Comparison of ENCODE assay signal across 22 cellular contexts in the genomic region with DNA sequence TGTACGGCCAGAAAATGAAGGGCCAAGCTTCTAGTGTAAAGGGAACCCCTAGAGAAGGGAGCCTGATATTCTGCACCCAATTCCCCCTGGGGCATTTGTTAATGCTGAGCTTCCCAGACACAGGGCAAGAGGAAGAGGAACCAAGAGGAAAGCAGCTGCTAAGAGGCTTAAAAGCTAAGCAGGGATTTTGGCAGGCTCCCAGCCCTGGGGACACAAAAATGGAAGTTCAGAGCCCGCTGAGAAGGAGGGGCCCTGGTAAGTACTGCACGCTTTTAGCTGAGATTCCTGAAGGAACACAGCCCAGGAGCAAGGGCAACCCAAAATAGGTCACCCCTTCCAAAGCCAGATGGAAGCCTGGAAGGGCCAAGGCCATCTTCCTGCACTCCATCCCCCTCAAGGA.
DNase-seq lines count a peak whose midpoint lies in the region; ATAC-seq and TF ChIP-seq lines count a peak whose summit lies in the region.
"Had no signal": no experiment of that assay in that cellular context is flagged by ENCODE, and none has a peak within 500 bp of the region (broad histone marks: within the 10 kb centered on the region; RNA-seq: fewer than 3 reads in every experiment).

No MANE protein-coding gene starts in this region.

- WGBS in heart right ventricle, 2 donors, result 33 to 47% methylated on average over 3 of the region's 3 CpGs
- WGBS in psoas muscle, 3 donors, result 12 to 18% (median 17%) methylated on average over 3 of the region's 3 CpGs

- POLR2A ChIA-PET in activated CD4-positive, alpha-beta memory T cell treated with anti-CD3 and anti-CD28 coated beads for 36 hours (lab: Charles Lee), result no interaction called here

- intact Hi-C loops in heart right ventricle (cut with DNase I) (no loop called here), psoas muscle (cut with DNase I) (no loop called here)
- intact Hi-C loops in activated CD4-positive, alpha-beta memory T cell treated with anti-CD3 and anti-CD28 coated beads for 36 hours (cut with micrococcal nuclease), result no loop called here

- peak; percentile 53 to 85 (median 72) for ATAC-seq in heart right ventricle
- no peak for ATAC-seq in psoas muscle
- no peak for ATAC-seq in GM18861 (IDR thresholded peaks at IDR 0.05; ENCODE audit: unreplicated experiment)
- ATAC-seq: naive thymus-derived CD4-positive, alpha-beta T cell had no signal

- H3K27me3 ChIP-seq in heart right ventricle (no peaks in the 10 kb centered on the region), psoas muscle (ENCODE audit: insufficient read depth in 3 of 3, low read length in 2 of 3) (peaks cover 0 to 4% (median 0%) of the 10 kb centered on the region in 3 donors)
- H3K27me3 ChIP-seq: upper lobe of left lung had no signal

- H3K36me3 ChIP-seq in heart right ventricle, result no peaks in the 10 kb centered on the region
- H3K36me3 ChIP-seq in psoas muscle (ENCODE audit: insufficient read depth in 1 of 2, low read depth in 1 of 2), result no peaks in the 10 kb centered on the region
- H3K36me3 ChIP-seq: upper lobe of left lung had no signal

- no peak overlapping the region for H3K27ac Mint-ChIP-seq in activated CD4-positive, alpha-beta memory T cell treated with anti-CD3 and anti-CD28 coated beads for 36 hours
- H3K27ac Mint-ChIP-seq: activated naive CD8-positive, alpha-beta T cell; activated T-helper 2 cell treated with anti-CD3 and anti-CD28 coated beads, Interferon-gamma antibody, Interleukin-2, Interleukin-4, amounts not matched to agents 10 μg/mL and 5 μg/mL and 100 μg/mL, durations not matched to agents 14 hours and 24 hours and 36 hours; IgD-negative memory B cell; naive thymus-derived CD4-positive, alpha-beta T cell had no signal

- DNase-seq in D341Med (ENCODE audit: low spot score), result peak; percentile 78
- peak; percentile 32 for DNase-seq in RPMI8226
- peak; percentile 63 to 68 for DNase-seq in heart right ventricle
- DNase-seq in psoas muscle, result peak; percentile 46 to 71
- DNase-seq in cortex of kidney (lab: John Stamatoyannopoulos, UW), result no peak
- no peak for DNase-seq in UCSD-AML1 (lab: John Stamatoyannopoulos, UW; ENCODE audit: unreplicated experiment)
- no peak for DNase-seq in activated CD4-positive, alpha-beta memory T cell treated with anti-CD3 and anti-CD28 coated beads for 36 hours
- DNase-seq: ACHN; activated CD4-positive, alpha-beta T cell treated with anti-CD3 and anti-CD28 coated beads for 48 hours; cerebellar nuclear complex; DMS 273 treated with DMSO at 0.1 percent for 48 hours; effector CD4-positive, alpha-beta T cell; foreskin melanocyte; HCEC 1CT; naive thymus-derived CD4-positive, alpha-beta T cell; NCI-H1105 treated with DMSO at 0.1 percent for 48 hours; NCI-H2029 treated with DMSO at 0.1 percent for 48 hours; upper lobe of left lung had no signal

- H3K4me3 ChIP-seq in heart right ventricle (no peak overlapping the region), psoas muscle (no peak overlapping the region)
- H3K4me3 ChIP-seq: upper lobe of left lung had no signal

- H3K9me3 ChIP-seq in heart right ventricle (peaks cover 0 to 37% (median 8%) of the 10 kb centered on the region in 11 donors), psoas muscle (peaks cover 21% of the 10 kb centered on the region)

- H3K36me3 Mint-ChIP-seq in activated CD4-positive, alpha-beta memory T cell treated with anti-CD3 and anti-CD28 coated beads for 36 hours, result peaks cover 4% of the 10 kb centered on the region

- CTCF ChIA-PET in activated CD4-positive, alpha-beta memory T cell treated with anti-CD3 and anti-CD28 coated beads for 36 hours (lab: Charles Lee), result no interaction called here

- H3K4me1 ChIP-seq in heart right ventricle (peaks cover 0 to 17% (median 3%) of the 10 kb centered on the region in 9 donors), psoas muscle (no peaks in the 10 kb centered on the region)
- H3K4me1 ChIP-seq: upper lobe of left lung had no signal

- no peaks in the 10 kb centered on the region for H3K27me3 Mint-ChIP-seq in activated CD4-positive, alpha-beta memory T cell treated with anti-CD3 and anti-CD28 coated beads for 36 hours

- no peak overlapping the region for H3K4me3 Mint-ChIP-seq in activated CD4-positive, alpha-beta memory T cell treated with anti-CD3 and anti-CD28 coated beads for 36 hours
- H3K4me3 Mint-ChIP-seq: activated naive CD8-positive, alpha-beta T cell; IgD-negative memory B cell; naive thymus-derived CD4-positive, alpha-beta T cell had no signal

- TF ChIP-seq CTCF in heart right ventricle (IDR thresholded peaks at IDR 0.05) (no peak), psoas muscle (IDR thresholded peaks at IDR 0.05) (no peak)

- peak overlapping the region in 1 of 10 donors; percentile 19 for H3K27ac ChIP-seq in heart right ventricle
- no peak overlapping the region for H3K27ac ChIP-seq in psoas muscle
- H3K27ac ChIP-seq: upper lobe of left lung had no signal

- H3K4me1 Mint-ChIP-seq in activated CD4-positive, alpha-beta memory T cell treated with anti-CD3 and anti-CD28 coated beads for 36 hours (ENCODE audit: low read depth), result no peaks in the 10 kb centered on the region
- H3K4me1 Mint-ChIP-seq: IgD-negative memory B cell had no signal

- peaks cover 17% of the 10 kb centered on the region for H3K9me3 Mint-ChIP-seq in activated CD4-positive, alpha-beta memory T cell treated with anti-CD3 and anti-CD28 coated beads for 36 hours

Comparison
In these comparisons a context has a peak if more than half of its experiments do, and no peak if none do; other contexts are left out.
1. DNase-seq: peak in D341Med (single experiment), RPMI8226 (single experiment), heart right ventricle (2 of 2) and psoas muscle (2 of 2); none in cortex of kidney (single experiment), UCSD-AML1 (single experiment) and activated CD4-positive, alpha-beta memory T cell treated with anti-CD3 and anti-CD28 coated beads for 36 hours (single experiment).
2. ATAC-seq: peak in heart right ventricle (8 of 8); none in psoas muscle (0 of 4) and GM18861 (single experiment).